8 cellular contexts compared by ENCODE assay signal in the genomic region with DNA sequence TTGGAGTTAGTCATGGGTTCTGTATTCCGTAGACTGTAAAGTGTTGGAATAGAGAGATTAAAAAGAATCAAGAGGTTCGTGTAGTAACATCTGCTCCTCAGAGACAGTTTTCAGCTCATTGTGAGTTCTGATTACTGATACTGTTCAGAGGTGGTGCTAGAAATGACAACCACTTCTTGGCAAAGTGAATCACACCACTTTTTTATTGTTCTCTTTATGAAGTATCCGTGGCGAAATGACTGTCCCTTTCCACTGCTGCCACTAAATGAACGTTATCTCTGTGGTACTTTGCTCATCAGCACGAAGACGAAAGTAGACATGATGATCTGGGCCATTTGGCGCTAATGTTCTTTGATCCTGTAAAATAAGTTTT. TPM values are rescaled to one million over a fixed set of nuclear protein-coding genes. Genes with fewer than 3 reads are reported as not detected.
DNase-seq lines count a peak whose midpoint lies in the region; ATAC-seq and TF ChIP-seq lines count a peak whose summit lies in the region.

No MANE protein-coding gene starts in this region.

- peak overlapping the region; percentile 92 for H3K4me3 Mint-ChIP-seq in endothelial cell (ENCODE audit: unreplicated experiment)

- H3K4me1 ChIP-seq in OCI-LY3 (ENCODE audit: low read length) (peaks cover 25% of the 10 kb centered on the region), prostate gland (replicated peaks) (peaks cover 4% of the 10 kb centered on the region)

- H3K27ac Mint-ChIP-seq in endothelial cell (ENCODE audit: unreplicated experiment), result peak overlapping the region; percentile 82

- H3K79me2 ChIP-seq in OCI-LY3 (ENCODE audit: low read length), result peaks cover 29% of the 10 kb centered on the region

- H3K27me3 Mint-ChIP-seq in endothelial cell (ENCODE audit: unreplicated experiment), result peaks cover 1% of the 10 kb centered on the region

- peaks cover 9% of the 10 kb centered on the region for H3K9me3 Mint-ChIP-seq in endothelial cell (ENCODE audit: unreplicated experiment)

- H3K27me3 ChIP-seq in OCI-LY3 (ENCODE audit: low read depth, low read length), result no peaks in the 10 kb centered on the region
- no peaks in the 10 kb centered on the region for H3K27me3 ChIP-seq in prostate gland (replicated peaks; ENCODE audit: insufficient read depth)

- 21% methylated on average over 8 of the region's 8 CpGs for WGBS in prostate gland

- TF ChIP-seq CTCF in GM12875 (IDR thresholded peaks at IDR 0.05; ENCODE audit: borderline replicate concordance, insufficient read depth, low read depth, low read length) (no peak), OCI-LY3 (IDR thresholded peaks at IDR 0.05; ENCODE audit: low read depth, low read length) (no peak), endothelial cell (IDR thresholded peaks at IDR 0.05; ENCODE audit: unreplicated experiment) (no peak), prostate gland (IDR thresholded peaks at IDR 0.05) (no peak), GM20000 (IDR thresholded peaks at IDR 0.05; ENCODE audit: extremely low read depth, missing control alignments) (no peak)

- peaks cover 16% of the 10 kb centered on the region for H3K4me1 Mint-ChIP-seq in endothelial cell (ENCODE audit: unreplicated experiment)

- no peak for DNase-seq in endothelial cell (ENCODE audit: low spot score)
- DNase-seq in prostate gland (ENCODE audit: low spot score), result no peak
- no peak for DNase-seq in caudate nucleus (lab: John Stamatoyannopoulos, UW)
- DNase-seq in GM20000 (ENCODE audit: low spot score), result no peak

- peak overlapping the region; percentile 80 for H3K9ac ChIP-seq in OCI-LY3 (ENCODE audit: low read length)

- peaks cover 9% of the 10 kb centered on the region for H4K20me1 ChIP-seq in OCI-LY3 (ENCODE audit: insufficient read depth, low read length)

- H3K27ac ChIP-seq in OCI-LY3 (ENCODE audit: low read length) (no peak overlapping the region), prostate gland (no peak overlapping the region), caudate nucleus (ENCODE audit: low read depth, low read length) (no peak overlapping the region)

- H3K9me3 ChIP-seq in OCI-LY3 (ENCODE audit: insufficient read depth, low read length) (no peaks in the 10 kb centered on the region), prostate gland (no peaks in the 10 kb centered on the region)

- H2AFZ ChIP-seq in OCI-LY3 (ENCODE audit: low read depth, low read length), result no peak overlapping the region

- no peak for TF ChIP-seq POLR2A in prostate gland (IDR thresholded peaks at IDR 0.05)

- peaks cover 14% of the 10 kb centered on the region for H3K36me3 ChIP-seq in OCI-LY3 (replicated peaks; ENCODE audit: low read depth, low read length)
- no peaks in the 10 kb centered on the region for H3K36me3 ChIP-seq in prostate gland

- intact Hi-C loops in prostate gland (cut with DNase I), result no loop called here

- ATAC-seq in GM21717 (IDR thresholded peaks at IDR 0.05; ENCODE audit: unreplicated experiment) (no peak), GM21619 (IDR thresholded peaks at IDR 0.05; ENCODE audit: unreplicated experiment) (no peak)

- peaks cover 15% of the 10 kb centered on the region for H3K36me3 Mint-ChIP-seq in endothelial cell (ENCODE audit: low read depth, unreplicated experiment)

- H3K4me3 ChIP-seq in GM12875 (ENCODE audit: low read depth, low read length) (peak overlapping the region; percentile 82), OCI-LY3 (ENCODE audit: low read length) (peak overlapping the region; percentile 93), prostate gland (peak overlapping the region; percentile 60 to 63)

- H3K4me2 ChIP-seq in OCI-LY3 (ENCODE audit: low read length), result peak overlapping the region; percentile 87

RNA-seq across cellular contexts. Expression of a gene that starts 0.9 kb away (rescaled TPM):
- total RNA-seq in endothelial cell (ENCODE audit: unreplicated experiment) (53.0 TPM), prostate gland (10 to 100 TPM; 37.1 to 43.6 TPM)

RNA-seq across cellular contexts. Expression of a gene that starts 14.8 kb away (rescaled TPM):
- total RNA-seq in endothelial cell (ENCODE audit: unreplicated experiment), result 7.3 TPM
- total RNA-seq in prostate gland, result 1 to 10 TPM in 1 of 2 donors, under 1 TPM in 1; 0.77 to 3.5 TPM

RNA-seq across cellular contexts. Expression of a gene that starts 48.3 kb away (rescaled TPM):
- total RNA-seq in endothelial cell (ENCODE audit: unreplicated experiment) (0.82 TPM), prostate gland (10 to 100 TPM in 1 of 2 donors, not detected in 1; 20.0 TPM)
